2 cellular contexts compared by ENCODE assay signal in the genomic region with DNA sequence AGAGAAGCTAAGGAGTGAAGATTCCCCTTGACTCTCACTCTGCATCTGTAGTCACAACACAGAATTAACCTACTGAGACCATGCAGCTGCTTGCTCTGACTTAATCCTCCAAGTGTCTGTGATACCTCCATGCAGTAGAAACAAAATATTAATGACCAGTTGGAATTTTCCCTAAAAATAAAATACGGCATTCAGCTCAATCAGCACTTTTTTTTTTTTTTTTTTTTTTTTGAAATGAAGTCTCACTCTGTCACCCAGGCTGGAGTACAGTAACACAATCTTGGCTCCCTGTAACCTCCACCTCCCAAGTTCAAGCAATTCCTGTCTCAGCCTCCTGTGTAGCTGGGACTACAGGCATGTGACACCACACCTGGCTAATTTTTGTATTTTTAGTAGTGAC.
TF ChIP-seq lines count a peak whose summit lies in the region.

No MANE protein-coding gene starts in this region.

TF ChIP-seq in HepG2, 621 proteins besides CTCF, POLR2A, EP300 and RAD21:
- TF ChIP-seq RBAK (CRISPR knock-in tag; IDR thresholded peaks at IDR 0.05) (no peak), NFATC3 (CRISPR knock-in tag; IDR thresholded peaks at IDR 0.05) (no peak), MAFK (conservative IDR thresholded peaks at IDR 0.05 in 1 of 2, IDR thresholded peaks at IDR 0.05 in 1 of 2; ENCODE audit: low read length in 2 of 2) (peak; percentile 24 to 50; a peak in 1 of 4 replicates)
- TF ChIP-seq, protein P1, sequence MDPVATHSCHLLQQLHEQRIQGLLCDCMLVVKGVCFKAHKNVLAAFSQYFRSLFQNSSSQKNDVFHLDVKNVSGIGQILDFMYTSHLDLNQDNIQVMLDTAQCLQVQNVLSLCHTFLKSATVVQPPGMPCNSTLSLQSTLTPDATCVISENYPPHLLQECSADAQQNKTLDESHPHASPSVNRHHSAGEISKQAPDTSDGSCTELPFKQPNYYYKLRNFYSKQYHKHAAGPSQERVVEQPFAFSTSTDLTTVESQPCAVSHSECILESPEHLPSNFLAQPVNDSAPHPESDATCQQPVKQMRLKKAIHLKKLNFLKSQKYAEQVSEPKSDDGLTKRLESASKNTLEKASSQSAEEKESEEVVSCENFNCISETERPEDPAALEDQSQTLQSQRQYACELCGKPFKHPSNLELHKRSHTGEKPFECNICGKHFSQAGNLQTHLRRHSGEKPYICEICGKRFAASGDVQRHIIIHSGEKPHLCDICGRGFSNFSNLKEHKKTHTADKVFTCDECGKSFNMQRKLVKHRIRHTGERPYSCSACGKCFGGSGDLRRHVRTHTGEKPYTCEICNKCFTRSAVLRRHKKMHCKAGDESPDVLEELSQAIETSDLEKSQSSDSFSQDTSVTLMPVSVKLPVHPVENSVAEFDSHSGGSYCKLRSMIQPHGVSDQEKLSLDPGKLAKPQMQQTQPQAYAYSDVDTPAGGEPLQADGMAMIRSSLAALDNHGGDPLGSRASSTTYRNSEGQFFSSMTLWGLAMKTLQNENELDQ (CRISPR knock-in tag; IDR thresholded peaks at IDR 0.05; ENCODE audit: borderline replicate concordance): no peak
TF ChIP-seq in HepG2: peak in this region for 1.

TF ChIP-seq in K562, 482 proteins besides CTCF, POLR2A, EP300 and RAD21:
- TF ChIP-seq, protein P2, sequence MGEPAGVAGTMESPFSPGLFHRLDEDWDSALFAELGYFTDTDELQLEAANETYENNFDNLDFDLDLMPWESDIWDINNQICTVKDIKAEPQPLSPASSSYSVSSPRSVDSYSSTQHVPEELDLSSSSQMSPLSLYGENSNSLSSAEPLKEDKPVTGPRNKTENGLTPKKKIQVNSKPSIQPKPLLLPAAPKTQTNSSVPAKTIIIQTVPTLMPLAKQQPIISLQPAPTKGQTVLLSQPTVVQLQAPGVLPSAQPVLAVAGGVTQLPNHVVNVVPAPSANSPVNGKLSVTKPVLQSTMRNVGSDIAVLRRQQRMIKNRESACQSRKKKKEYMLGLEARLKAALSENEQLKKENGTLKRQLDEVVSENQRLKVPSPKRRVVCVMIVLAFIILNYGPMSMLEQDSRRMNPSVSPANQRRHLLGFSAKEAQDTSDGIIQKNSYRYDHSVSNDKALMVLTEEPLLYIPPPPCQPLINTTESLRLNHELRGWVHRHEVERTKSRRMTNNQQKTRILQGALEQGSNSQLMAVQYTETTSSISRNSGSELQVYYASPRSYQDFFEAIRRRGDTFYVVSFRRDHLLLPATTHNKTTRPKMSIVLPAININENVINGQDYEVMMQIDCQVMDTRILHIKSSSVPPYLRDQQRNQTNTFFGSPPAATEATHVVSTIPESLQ (CRISPR knock-in tag; IDR thresholded peaks at IDR 0.05): no peak
- peak; percentile 13; the same call in 1 of the 2 replicates for TF ChIP-seq C11orf30 (IDR thresholded peaks at IDR 0.05; ENCODE audit: low read depth)
- no peak for TF ChIP-seq CHD4 (IDR thresholded peaks at IDR 0.05; ENCODE audit: insufficient read depth, insufficient replicate concordance, low read depth, low read length, poor library complexity, severe bottlenecking)
- TF ChIP-seq, protein P3, sequence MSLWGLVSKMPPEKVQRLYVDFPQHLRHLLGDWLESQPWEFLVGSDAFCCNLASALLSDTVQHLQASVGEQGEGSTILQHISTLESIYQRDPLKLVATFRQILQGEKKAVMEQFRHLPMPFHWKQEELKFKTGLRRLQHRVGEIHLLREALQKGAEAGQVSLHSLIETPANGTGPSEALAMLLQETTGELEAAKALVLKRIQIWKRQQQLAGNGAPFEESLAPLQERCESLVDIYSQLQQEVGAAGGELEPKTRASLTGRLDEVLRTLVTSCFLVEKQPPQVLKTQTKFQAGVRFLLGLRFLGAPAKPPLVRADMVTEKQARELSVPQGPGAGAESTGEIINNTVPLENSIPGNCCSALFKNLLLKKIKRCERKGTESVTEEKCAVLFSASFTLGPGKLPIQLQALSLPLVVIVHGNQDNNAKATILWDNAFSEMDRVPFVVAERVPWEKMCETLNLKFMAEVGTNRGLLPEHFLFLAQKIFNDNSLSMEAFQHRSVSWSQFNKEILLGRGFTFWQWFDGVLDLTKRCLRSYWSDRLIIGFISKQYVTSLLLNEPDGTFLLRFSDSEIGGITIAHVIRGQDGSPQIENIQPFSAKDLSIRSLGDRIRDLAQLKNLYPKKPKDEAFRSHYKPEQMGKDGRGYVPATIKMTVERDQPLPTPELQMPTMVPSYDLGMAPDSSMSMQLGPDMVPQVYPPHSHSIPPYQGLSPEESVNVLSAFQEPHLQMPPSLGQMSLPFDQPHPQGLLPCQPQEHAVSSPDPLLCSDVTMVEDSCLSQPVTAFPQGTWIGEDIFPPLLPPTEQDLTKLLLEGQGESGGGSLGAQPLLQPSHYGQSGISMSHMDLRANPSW (CRISPR knock-in tag; IDR thresholded peaks at IDR 0.05): no peak
- no peak for TF ChIP-seq GABPB1 (CRISPR knock-in tag; IDR thresholded peaks at IDR 0.05)
- peak; percentile 54 for TF ChIP-seq ZNF316 (IDR thresholded peaks at IDR 0.05)
TF ChIP-seq in K562: peak in this region for 2.
